Comparison of ENCODE assay signal across 23 cellular contexts in the genomic region with DNA sequence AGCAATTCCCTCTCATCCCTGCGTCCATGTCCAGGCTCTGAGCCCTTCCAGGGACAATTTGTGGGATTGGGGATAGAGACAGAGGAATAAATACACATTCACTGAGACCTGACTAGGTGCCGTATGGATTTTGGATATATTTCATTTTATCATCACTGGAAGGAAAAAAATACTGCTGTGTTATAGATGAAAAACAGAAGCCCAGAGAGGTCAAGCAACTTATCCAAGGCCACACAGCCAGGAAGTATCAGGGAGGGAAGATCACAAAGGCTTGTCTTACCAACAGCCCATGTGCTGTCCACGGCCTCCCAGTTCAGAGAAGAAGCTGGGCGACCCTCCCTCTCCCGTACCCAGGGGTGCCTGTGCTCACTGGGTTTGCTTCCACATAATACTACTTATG. TPM values are rescaled to one million over a fixed set of nuclear protein-coding genes. Genes with fewer than 3 reads are reported as not detected.
DNase-seq lines count a peak whose midpoint lies in the region; ATAC-seq, FAIRE-seq and TF ChIP-seq lines count a peak whose summit lies in the region.
"Had no signal": no experiment of that assay in that cellular context is flagged by ENCODE, and none has a peak within 500 bp of the region (broad histone marks: within the 10 kb centered on the region; RNA-seq: fewer than 3 reads in every experiment).

No MANE protein-coding gene starts in this region.

- H3K4me3 ChIP-seq in mammary epithelial cell (replicated peaks in 1 of 3; ENCODE audit: insufficient read depth in 1 of 3, low read depth in 2 of 3, low read length in 3 of 3) (no peak overlapping the region), breast epithelium (no peak overlapping the region), PC-3 (ENCODE audit: low read length) (no peak overlapping the region), H1 (ENCODE audit: extremely low read depth in 1 of 4, insufficient read depth in 2 of 4, low read depth in 3 of 4, low read length in 4 of 4) (no peak overlapping the region)
- H3K4me3 ChIP-seq in CD8-positive, alpha-beta memory T cell (ENCODE audit: low read length) = no peak overlapping the region
- H3K4me3 ChIP-seq: MG63, Peyer's patch had no signal

- H4K5ac ChIP-seq in H1 (ENCODE audit: insufficient read length, low read depth, low read length) = no peak overlapping the region

- no peak for TF ChIP-seq RAD21 in H1 (IDR thresholded peaks at IDR 0.05 in 1 of 2, conservative IDR thresholded peaks at IDR 0.05 in 1 of 2; ENCODE audit: low read depth in 2 of 2, low read length in 2 of 2)

- H3F3A ChIP-seq in PC-3 (ENCODE audit: low read length, unreplicated experiment) = no peaks in the 10 kb centered on the region

- H4K20me1 ChIP-seq in mammary epithelial cell (ENCODE audit: insufficient read depth, low read length) = no peaks in the 10 kb centered on the region
- no peaks in the 10 kb centered on the region for H4K20me1 ChIP-seq in PC-3 (ENCODE audit: low read length)
- H4K20me1 ChIP-seq in H1 (replicated peaks in 1 of 2; ENCODE audit: control insufficient read depth in 1 of 2, insufficient read depth in 2 of 2, low read length in 2 of 2) = no peaks in the 10 kb centered on the region

- WGBS in mammary epithelial cell (ENCODE audit: low coverage, missing lambda C conversion rate) = 98% methylated on average over 5 of the region's 5 CpGs
- WGBS in H1 (ENCODE audit: extremely low coverage in 1 of 2, insufficient coverage in 1 of 2, insufficient read length in 1 of 2, insufficient replicate concordance in 2 of 2, low coverage in 1 of 2, low lambda C conversion rate in 2 of 2, missing lambda C conversion rate in 1 of 2), 2 experiments = 93% methylated on average over 5 of the region's 5 CpGs; no CpG with 5 or more reads in 1 of the 2 experiments

- no peak overlapping the region for H3K14ac ChIP-seq in H1 (ENCODE audit: insufficient read length)

- 0 out of 2 replicates have a peak overlapping the region, but pooled peaks have one; percentile 25 for H2BK15ac ChIP-seq in H1 (ENCODE audit: low read length)

- H2AFZ ChIP-seq in mammary epithelial cell (ENCODE audit: low read depth, low read length) = no peak overlapping the region
- H2AFZ ChIP-seq in PC-3 (ENCODE audit: low read length) = no peak overlapping the region
- no peak overlapping the region for H2AFZ ChIP-seq in H1 (ENCODE audit: low read length)

- H3K23me2 ChIP-seq in H1 (ENCODE audit: low read depth, low read length) = no peaks in the 10 kb centered on the region

- H3K79me2 ChIP-seq in mammary epithelial cell (ENCODE audit: insufficient read depth, low read length) (no peaks in the 10 kb centered on the region), PC-3 (ENCODE audit: low read length) (no peaks in the 10 kb centered on the region), H1 (ENCODE audit: control insufficient read depth in 1 of 2, insufficient read depth in 2 of 2, low read length in 2 of 2) (no peaks in the 10 kb centered on the region)

- CTCF ChIA-PET in mammary epithelial cell (lab: Charles Lee; ENCODE audit: low non-redundant PET) (no interaction called here), PC-3 (lab: Charles Lee) (no interaction called here), H1 (lab: Charles Lee; ENCODE audit: partially characterized antibody) (interaction anchor here (0.6 to 5.9 kb wide), 6 partner anchors 11 to 102 kb away, joined by 3 to 39 read pairs (median 3); no protein-coding TSS in a partner anchor)
- CTCF ChIA-PET in CD8-positive, alpha-beta memory T cell (lab: Charles Lee) = interaction anchor here (1.8 kb wide), 1 partner anchor 61 kb away, joined by 6 read pairs; no protein-coding TSS in a partner anchor

- no peak overlapping the region for H3K56ac ChIP-seq in H1 (replicated peaks; ENCODE audit: insufficient read length, low read depth, low read length)

- H3K27me3 Mint-ChIP-seq in CD8-positive, alpha-beta memory T cell = peaks cover 17 to 23% of the 10 kb centered on the region in 2 donors

- no peaks in the 10 kb centered on the region for H3K79me1 ChIP-seq in H1 (ENCODE audit: low read depth, low read length)

- H2BK5ac ChIP-seq in H1 (ENCODE audit: low read depth, low read length) = no peak overlapping the region

- H3K27ac Mint-ChIP-seq in CD8-positive, alpha-beta memory T cell = no peak overlapping the region
- H3K27ac Mint-ChIP-seq: CD4-positive, alpha-beta T cell had no signal

- DNase-seq in mammary epithelial cell (no peak), breast epithelium (ENCODE audit: low spot score in 2 of 2) (no peak), PC-3 (no peak), H1 (ENCODE audit: low read depth in 1 of 2, low spot score in 2 of 2) (no peak), germinal center (ENCODE audit: low spot score) (no peak)
- DNase-seq in CD8-positive, alpha-beta memory T cell = no peak
- DNase-seq in effector CD4-positive, alpha-beta T cell = no peak
- no peak for DNase-seq in activated effector memory CD4-positive, alpha-beta T cell treated with anti-CD3 and anti-CD28 coated beads, Interleukin-2, amount 50 U/mL, for 16 hours
- DNase-seq: 8988T; CD4-positive, alpha-beta T cell; COR-L47; GOT3; HCEC 1CT; KG1; NCI-H446 treated with DMSO at 0.1 percent for 48 hours; NCI-H82; Peyer's patch; SK-N-SH had no signal

- H3K27ac ChIP-seq in mammary epithelial cell (ENCODE audit: insufficient read depth, low read depth, low read length) = peak overlapping the region; percentile 81
- no peak overlapping the region for H3K27ac ChIP-seq in breast epithelium
- peak overlapping the region; percentile 91 for H3K27ac ChIP-seq in PC-3 (ENCODE audit: low read length)
- no peak overlapping the region for H3K27ac ChIP-seq in H1 (ENCODE audit: low read depth, low read length)
- H3K27ac ChIP-seq in CD8-positive, alpha-beta memory T cell (ENCODE audit: low read depth, low read length) = no peak overlapping the region
- H3K27ac ChIP-seq: HL-60, Peyer's patch had no signal

- H3K9me2 ChIP-seq in PC-3 (replicated peaks; ENCODE audit: low read length) = no peaks in the 10 kb centered on the region
- H3K9me2 ChIP-seq: SK-N-SH had no signal

- H3K9ac ChIP-seq in mammary epithelial cell (ENCODE audit: insufficient read depth, low read length) (peak overlapping the region; percentile 61), PC-3 (ENCODE audit: low read length) (peak overlapping the region; percentile 34; the same call in 1 of the 2 replicates), H1 (replicated peaks in 1 of 4; ENCODE audit: extremely low read depth in 1 of 4, low read depth in 3 of 4, low read length in 3 of 4) (no peak overlapping the region)
- H3K9ac ChIP-seq: SK-N-SH had no signal

- H2BK120ac ChIP-seq in H1 (replicated peaks; ENCODE audit: low read depth, low read length) = no peak overlapping the region

- H4K8ac ChIP-seq in H1 (ENCODE audit: extremely low read depth, insufficient read depth, low read length) = peak overlapping the region; percentile 80; the same call in 1 of the 2 replicates

- no peak for TF ChIP-seq EP300 in H1 (IDR thresholded peaks at IDR 0.05; ENCODE audit: borderline replicate concordance in 1 of 2, low read depth in 2 of 2, low read length in 2 of 2)

- no peak for FAIRE-seq in H1 (lab: Jason Lieb, UNC)

- H3K4me1 Mint-ChIP-seq in CD8-positive, alpha-beta memory T cell = peaks cover 0 to 5% (median 0%) of the 10 kb centered on the region in 3 donors

- TF ChIP-seq CTCF in mammary epithelial cell (conservative IDR thresholded peaks at IDR 0.05 in 1 of 2, IDR thresholded peaks at IDR 0.05 in 1 of 2; ENCODE audit: extremely low read depth in 1 of 2, insufficient read depth in 1 of 2, low read depth in 1 of 2, low read length in 2 of 2) (no peak), breast epithelium (IDR thresholded peaks at IDR 0.05) (no peak), PC-3 (conservative IDR thresholded peaks at IDR 0.05; ENCODE audit: low read depth, low read length) (no peak), H1 (IDR thresholded peaks at IDR 0.05; ENCODE audit: control extremely low read depth in 1 of 3, insufficient read depth in 1 of 3, low read depth in 1 of 3, low read length in 3 of 3) (no peak)

- no peak overlapping the region for H3K4me3 Mint-ChIP-seq in CD8-positive, alpha-beta memory T cell
- H3K4me3 Mint-ChIP-seq: CD4-positive, alpha-beta T cell had no signal

- H3K4me1 ChIP-seq in mammary epithelial cell (ENCODE audit: insufficient read depth, low read length) (peaks cover 23% of the 10 kb centered on the region), breast epithelium (no peaks in the 10 kb centered on the region), PC-3 (ENCODE audit: insufficient read depth, low read length) (peaks cover 31% of the 10 kb centered on the region), H1 (replicated peaks in 1 of 4; ENCODE audit: control insufficient read depth in 3 of 4, insufficient read depth in 4 of 4, low read length in 3 of 4) (peaks cover 0 to 9% (median 7%) of the 10 kb centered on the region in 4 experiments; a peak in 6 of 7 replicates)
- no peaks in the 10 kb centered on the region for H3K4me1 ChIP-seq in CD8-positive, alpha-beta memory T cell (ENCODE audit: insufficient read depth, low read length)
- H3K4me1 ChIP-seq: Peyer's patch had no signal

- H3K9me3 ChIP-seq in mammary epithelial cell (replicated peaks; ENCODE audit: insufficient read depth, low read length) (no peaks in the 10 kb centered on the region), breast epithelium (no peaks in the 10 kb centered on the region), PC-3 (ENCODE audit: low read length) (no peaks in the 10 kb centered on the region), H1 (ENCODE audit: insufficient read depth in 2 of 2, low read depth in 1 of 2, low read length in 1 of 2) (no peaks in the 10 kb centered on the region)
- H3K9me3 ChIP-seq in CD8-positive, alpha-beta memory T cell (ENCODE audit: low read length) = no peaks in the 10 kb centered on the region
- H3K9me3 ChIP-seq: MG63, Peyer's patch, SK-N-SH had no signal

- H3K9me3 Mint-ChIP-seq in CD8-positive, alpha-beta memory T cell = no peaks in the 10 kb centered on the region
- H3K9me3 Mint-ChIP-seq: CD4-positive, alpha-beta T cell had no signal

- H2AK5ac ChIP-seq in H1 (ENCODE audit: low read depth, low read length) = no peak overlapping the region

- H2BK12ac ChIP-seq in H1 (ENCODE audit: low read depth, low read length) = no peak overlapping the region; the same call in 1 of the 2 replicates

- no peaks in the 10 kb centered on the region for H3K36me3 Mint-ChIP-seq in CD8-positive, alpha-beta memory T cell

- no peak overlapping the region for H3K4ac ChIP-seq in H1 (replicated peaks; ENCODE audit: insufficient read length, low read depth, low read length)

- H4K91ac ChIP-seq in H1 (replicated peaks; ENCODE audit: insufficient read length, low read length) = no peak overlapping the region

- H3K23ac ChIP-seq in H1 (ENCODE audit: insufficient read length) = no peak overlapping the region

- in situ Hi-C loops in mammary epithelial cell (cut with MboI; ENCODE audit: low sequenced_read_pairs in 2 of 2) = loop anchor here (5.0 to 25.0 kb wide), 2 partner anchors 57 to 372 kb away; partner anchors contain the start of genes DHX58 (in 1 of the 2), HSPB9 (in 1 of the 2) and KAT2A (in 1 of the 2)

- dilution Hi-C loops in mammary epithelial cell (cut with HindIII; ENCODE audit: low sequenced_read_pairs) = loop anchor here (5.0 kb wide), 1 partner anchor 62 kb away; no protein-coding TSS in a partner anchor

- POLR2A ChIA-PET in PC-3 (lab: Charles Lee; ENCODE audit: unreplicated experiment) = no interaction called here
- POLR2A ChIA-PET in H1 (lab: Charles Lee; ENCODE audit: partially characterized antibody) = interaction anchor here (0.6 to 5.2 kb wide), 8 partner anchors 10 to 125 kb away, joined by 3 to 19 read pairs (median 5); partner anchors contain the start of genes EIF1, JUP and KLHL11
- POLR2A ChIA-PET in CD8-positive, alpha-beta memory T cell (lab: Charles Lee) = no interaction called here

- H2BK20ac ChIP-seq in H1 (ENCODE audit: low read length) = no peak overlapping the region

- ATAC-seq in PC-3 = no peak

- no peak overlapping the region for H3K18ac ChIP-seq in H1 (ENCODE audit: extremely low read depth, low read length)

- H3K36me3 ChIP-seq in mammary epithelial cell (ENCODE audit: insufficient read depth, low read length) (no peaks in the 10 kb centered on the region), breast epithelium (no peaks in the 10 kb centered on the region), PC-3 (ENCODE audit: low read depth, low read length) (no peaks in the 10 kb centered on the region), H1 (ENCODE audit: control insufficient read depth in 2 of 4, insufficient read depth in 4 of 4, low read length in 3 of 4) (no peaks in the 10 kb centered on the region)
- H3K36me3 ChIP-seq in CD8-positive, alpha-beta memory T cell (ENCODE audit: insufficient read depth, low read length) = no peaks in the 10 kb centered on the region
- H3K36me3 ChIP-seq: MG63, Peyer's patch had no signal

- intact Hi-C loops in mammary epithelial cell (cut with micrococcal nuclease) (no loop called here), breast epithelium (cut with DNase I; ENCODE audit: low total_unique reads) (no loop called here), PC-3 (cut with micrococcal nuclease) (no loop called here)

- H3K27me3 ChIP-seq in mammary epithelial cell (ENCODE audit: insufficient read depth, low read length) = no peaks in the 10 kb centered on the region
- H3K27me3 ChIP-seq in breast epithelium = peaks cover 6 to 19% of the 10 kb centered on the region in 2 donors
- H3K27me3 ChIP-seq in PC-3 (ENCODE audit: low read length) = no peaks in the 10 kb centered on the region
- H3K27me3 ChIP-seq in H1 (replicated peaks in 1 of 4; ENCODE audit: control insufficient read depth in 3 of 4, extremely low read depth in 1 of 4, insufficient read depth in 3 of 4, low read length in 3 of 4) = peaks cover 5 to 26% (median 14%) of the 10 kb centered on the region in 4 experiments
- H3K27me3 ChIP-seq in CD8-positive, alpha-beta memory T cell (ENCODE audit: insufficient read depth, low read length, poor library complexity, severe bottlenecking) = peaks cover 11% of the 10 kb centered on the region

- BruUV-seq in mammary epithelial cell (replicated peaks; lab: Mats Ljungman, UMichigan) = no TSS peak
- BruUV-seq in PC-3 (replicated peaks; lab: Mats Ljungman, UMichigan) = no TSS peak

- TF ChIP-seq POLR2A in breast epithelium (IDR thresholded peaks at IDR 0.05) (no peak), H1 (IDR thresholded peaks at IDR 0.05; ENCODE audit: control extremely low read depth in 1 of 2, low read depth in 2 of 2, low read length in 2 of 2) (no peak)

- H3K4me2 ChIP-seq in mammary epithelial cell (ENCODE audit: insufficient read depth, low read depth, low read length) = no peak overlapping the region
- peak overlapping the region; percentile 50; the same call in 1 of the 2 replicates for H3K4me2 ChIP-seq in PC-3 (ENCODE audit: low read length)
- no peak overlapping the region for H3K4me2 ChIP-seq in H1 (ENCODE audit: insufficient read depth in 1 of 2, low read depth in 2 of 2, low read length in 2 of 2)
- H3K4me2 ChIP-seq: SK-N-SH had no signal

RNA-seq across cellular contexts. Expression of gene HAP1, which starts 6.1 kb away (rescaled TPM):
- total RNA-seq in mammary epithelial cell (1 to 10 TPM; 2.2 to 3.7 TPM), breast epithelium (1 to 10 TPM in 1 of 3 donors, under 1 TPM in 1, not detected in 1; 0.33 to 2.2 TPM), PC-3 (2014; rRNA removed) (1.2 and 1.4 TPM in 2 replicates)
- polyA plus RNA-seq in mammary epithelial cell (0.70 TPM), H1 (2011; rRNA removed) (2.3 and 3.4 TPM in 2 replicates)
- 0.72 TPM for polyA minus RNA-seq in mammary epithelial cell
- 3.6 and 3.8 TPM in 2 replicates for total RNA-seq in H1 (2021; fragmentation: NEBNext Ultra II Directional; extraction: Animal tissue kit (Norgen Biotek cat#: 25700))
- 2.9 TPM for polyA plus RNA-seq in H1 (2011; cell fraction: cytosol; rRNA removed)
- 10.6 TPM for polyA plus RNA-seq in H1 (2011; cell fraction: nucleus; rRNA removed)
- 2.4 to 3.6 TPM (median 2.8 TPM) in 4 replicates for polyA plus RNA-seq in H1 (2012, experiment 1 of 2)
- polyA plus RNA-seq in H1 (2012, experiment 2 of 2) = 1.9 TPM
- polyA plus RNA-seq in H1 (2013, experiment 1 of 2) = 1.8 TPM
- 1.5 TPM for polyA plus RNA-seq in H1 (2013, experiment 2 of 2)
- polyA minus RNA-seq in H1 (2011; rRNA and poly(A)+ RNA removed) = 0.80 and 1.3 TPM in 2 replicates
- 0.66 TPM for polyA minus RNA-seq in H1 (2011; cell fraction: cytosol; rRNA and poly(A)+ RNA removed)
- 2.6 TPM for polyA minus RNA-seq in H1 (2011; cell fraction: nucleus; rRNA and poly(A)+ RNA removed)
- under 1 TPM; 0.13 to 0.18 TPM for total RNA-seq in CD8-positive, alpha-beta memory T cell
- polyA plus RNA-seq in CD8-positive, alpha-beta memory T cell = not detected

RNA-seq across cellular contexts. Expression of gene GAST, which starts 28.4 kb away (rescaled TPM):
- total RNA-seq in mammary epithelial cell (1 to 10 TPM in 1 of 2 donors, under 1 TPM in 1; 0.67 to 2.0 TPM), breast epithelium (not detected), PC-3 (2014; rRNA removed) (not detected in 2 replicates)
- polyA plus RNA-seq in mammary epithelial cell (0.94 TPM), H1 (2011; rRNA removed) (not detected in 2 replicates)
- polyA minus RNA-seq in mammary epithelial cell = 7.5 TPM
- not detected in 2 replicates for total RNA-seq in H1 (2021; fragmentation: NEBNext Ultra II Directional; extraction: Animal tissue kit (Norgen Biotek cat#: 25700))
- polyA plus RNA-seq in H1 (2011; cell fraction: cytosol; rRNA removed) = not detected
- not detected for polyA plus RNA-seq in H1 (2011; cell fraction: nucleus; rRNA removed)
- not detected in 4 replicates for polyA plus RNA-seq in H1 (2012, experiment 1 of 2)
- not detected for polyA plus RNA-seq in H1 (2012, experiment 2 of 2)
- not detected for polyA plus RNA-seq in H1 (2013, experiment 1 of 2)
- not detected for polyA plus RNA-seq in H1 (2013, experiment 2 of 2)
- polyA minus RNA-seq in H1 (2011; rRNA and poly(A)+ RNA removed) = not detected in 2 replicates
- not detected for polyA minus RNA-seq in H1 (2011; cell fraction: cytosol; rRNA and poly(A)+ RNA removed)
- polyA minus RNA-seq in H1 (2011; cell fraction: nucleus; rRNA and poly(A)+ RNA removed) = not detected
- total RNA-seq in CD8-positive, alpha-beta memory T cell = not detected
- not detected for polyA plus RNA-seq in CD8-positive, alpha-beta memory T cell
- total RNA-seq: CD4-positive, alpha-beta T cell; Daoy; G401; Peyer's patch had no signal
- polyA plus RNA-seq: BJ, SK-N-SH had no signal

RNA-seq across cellular contexts. Expression of gene JUP, which starts 46.0 kb away (rescaled TPM):
- total RNA-seq in mammary epithelial cell = 100 to 1,000 TPM; 444 to 578 TPM
- polyA plus RNA-seq in mammary epithelial cell = 223 TPM
- 582 TPM for polyA minus RNA-seq in mammary epithelial cell
- 100 to 1,000 TPM; 107 to 158 (median 121) TPM for total RNA-seq in breast epithelium
- 132 and 168 TPM in 2 replicates for total RNA-seq in PC-3 (2014; rRNA removed)
- 98.6 and 102 TPM in 2 replicates for total RNA-seq in H1 (2021; fragmentation: NEBNext Ultra II Directional; extraction: Animal tissue kit (Norgen Biotek cat#: 25700))
- polyA plus RNA-seq in H1 (2011; rRNA removed) = 62.8 and 125 TPM in 2 replicates
- polyA plus RNA-seq in H1 (2011; cell fraction: cytosol; rRNA removed) = 34.7 TPM
- 89.8 TPM for polyA plus RNA-seq in H1 (2011; cell fraction: nucleus; rRNA removed)
- polyA plus RNA-seq in H1 (2012, experiment 1 of 2) = 68.9 to 108 TPM (median 102 TPM) in 4 replicates
- polyA plus RNA-seq in H1 (2012, experiment 2 of 2) = 109 TPM
- 70.1 TPM for polyA plus RNA-seq in H1 (2013, experiment 1 of 2)
- 65.1 TPM for polyA plus RNA-seq in H1 (2013, experiment 2 of 2)
- 44.2 and 46.8 TPM in 2 replicates for polyA minus RNA-seq in H1 (2011; rRNA and poly(A)+ RNA removed)
- 76.7 TPM for polyA minus RNA-seq in H1 (2011; cell fraction: cytosol; rRNA and poly(A)+ RNA removed)
- 48.4 TPM for polyA minus RNA-seq in H1 (2011; cell fraction: nucleus; rRNA and poly(A)+ RNA removed)
- total RNA-seq in CD8-positive, alpha-beta memory T cell = under 1 TPM; 0.33 to 0.35 TPM
- polyA plus RNA-seq in CD8-positive, alpha-beta memory T cell = not detected

RNA-seq across cellular contexts. Expression of gene EIF1, which starts 51.8 kb away (rescaled TPM):
- total RNA-seq in mammary epithelial cell (100 to 1,000 TPM in 1 of 2 donors, 10 to 100 TPM in 1; 78.9 to 981 TPM), breast epithelium (100 to 1,000 TPM; 217 to 850 (median 260) TPM), PC-3 (2014; rRNA removed) (88.7 and 95.9 TPM in 2 replicates)
- polyA plus RNA-seq in mammary epithelial cell (108 TPM), H1 (2011; rRNA removed) (89.3 and 175 TPM in 2 replicates)
- 399 TPM for polyA minus RNA-seq in mammary epithelial cell
- 528 and 539 TPM in 2 replicates for total RNA-seq in H1 (2021; fragmentation: NEBNext Ultra II Directional; extraction: Animal tissue kit (Norgen Biotek cat#: 25700))
- 105 TPM for polyA plus RNA-seq in H1 (2011; cell fraction: cytosol; rRNA removed)
- 101 TPM for polyA plus RNA-seq in H1 (2011; cell fraction: nucleus; rRNA removed)
- polyA plus RNA-seq in H1 (2012, experiment 1 of 2) = 476 to 568 TPM (median 517 TPM) in 4 replicates
- 186 TPM for polyA plus RNA-seq in H1 (2012, experiment 2 of 2)
- polyA plus RNA-seq in H1 (2013, experiment 1 of 2) = 266 TPM
- polyA plus RNA-seq in H1 (2013, experiment 2 of 2) = 257 TPM
- polyA minus RNA-seq in H1 (2011; rRNA and poly(A)+ RNA removed) = 91.0 and 95.7 TPM in 2 replicates
- 120 TPM for polyA minus RNA-seq in H1 (2011; cell fraction: cytosol; rRNA and poly(A)+ RNA removed)
- 121 TPM for polyA minus RNA-seq in H1 (2011; cell fraction: nucleus; rRNA and poly(A)+ RNA removed)
- total RNA-seq in CD8-positive, alpha-beta memory T cell = 1,000 to 10,000 TPM; 1,446 to 1,504 TPM
- 1,526 TPM for polyA plus RNA-seq in CD8-positive, alpha-beta memory T cell

Comparison
In these comparisons a context has a peak if more than half of its experiments do, and no peak if none do; other contexts are left out.
1. H3K27ac ChIP-seq: peak in mammary epithelial cell (single experiment) and PC-3 (single experiment); none in breast epithelium (0 of 2), H1 (single experiment) and CD8-positive, alpha-beta memory T cell (single experiment).
2. H3K9ac ChIP-seq: peak in mammary epithelial cell (single experiment) and PC-3 (single experiment); none in H1 (0 of 4).
3. RNA of gene JUP, which starts 46.0 kb away (total RNA-seq): 444 to 578 TPM in mammary epithelial cell, 132 to 168 TPM in PC-3, 107 to 158 TPM in breast epithelium and 98.6 to 102 TPM in H1; 0.33 to 0.35 TPM in CD8-positive, alpha-beta memory T cell; every median in the first group is over 10 times any median in the second.
4. CTCF ChIA-PET loops: an anchor here in H1 (0.6 to 5.9 kb wide) and CD8-positive, alpha-beta memory T cell (1.8 kb wide); none called in mammary epithelial cell and PC-3.